In the genomic region with DNA sequence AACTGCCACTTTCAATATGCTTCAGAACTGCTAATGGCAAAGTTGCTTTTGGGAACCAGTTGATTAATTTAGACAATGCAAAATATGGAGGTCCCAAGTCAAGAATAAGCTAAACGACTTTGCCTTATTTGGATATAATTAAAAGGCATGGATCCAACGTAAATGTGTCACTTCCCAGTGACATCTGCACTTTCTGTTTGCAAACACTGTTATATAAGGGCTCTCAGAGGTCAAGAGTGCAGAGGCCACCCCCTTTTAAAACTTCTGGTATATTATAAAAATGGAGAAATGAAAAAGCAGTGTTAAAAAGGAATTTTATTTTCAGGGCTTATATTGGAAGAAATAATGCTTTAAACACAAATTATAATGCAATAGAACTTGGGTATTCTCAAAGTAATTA, we compare ENCODE assay signal across 15 cellular contexts.
DNase-seq lines count a peak whose midpoint lies in the region; FAIRE-seq and TF ChIP-seq lines count a peak whose summit lies in the region.
"Had no signal": no experiment of that assay in that cellular context is flagged by ENCODE, and none has a peak within 500 bp of the region (broad histone marks: within the 10 kb centered on the region; RNA-seq: fewer than 3 reads in every experiment).

No MANE protein-coding gene starts in this region.

- no peak overlapping the region for H3K27ac Mint-ChIP-seq in neural progenitor cell
- H3K27ac Mint-ChIP-seq: CD14-positive monocyte; CD8-positive, alpha-beta T cell; IgD-negative memory B cell had no signal

- H2BK120ac ChIP-seq in H1 (replicated peaks; ENCODE audit: low read depth, low read length) = no peak overlapping the region

- H3K27ac ChIP-seq in H1 (ENCODE audit: low read depth, low read length) = no peak overlapping the region
- no peak overlapping the region for H3K27ac ChIP-seq in neural progenitor cell
- no peak overlapping the region for H3K27ac ChIP-seq in sigmoid colon
- H3K27ac ChIP-seq: 22Rv1, GM23248 had no signal

- no peak overlapping the region for H3K18ac ChIP-seq in H1 (ENCODE audit: extremely low read depth, low read length)

- no peak overlapping the region for H3K4me3 ChIP-seq in H1 (ENCODE audit: extremely low read depth in 1 of 4, insufficient read depth in 2 of 4, low read depth in 3 of 4, low read length in 4 of 4)
- no peak overlapping the region for H3K4me3 ChIP-seq in neural progenitor cell
- no peak overlapping the region for H3K4me3 ChIP-seq in sigmoid colon
- H3K4me3 ChIP-seq: GM23248 had no signal

- CTCF ChIA-PET in H1 (lab: Charles Lee; ENCODE audit: partially characterized antibody) = no interaction called here

- no peak for TF ChIP-seq RAD21 in H1 (IDR thresholded peaks at IDR 0.05 in 1 of 2, conservative IDR thresholded peaks at IDR 0.05 in 1 of 2; ENCODE audit: low read depth in 2 of 2, low read length in 2 of 2)

- no peaks in the 10 kb centered on the region for H3K23me2 ChIP-seq in H1 (ENCODE audit: low read depth, low read length)

- TF ChIP-seq CTCF in H1 (IDR thresholded peaks at IDR 0.05; ENCODE audit: control extremely low read depth in 1 of 3, insufficient read depth in 1 of 3, low read depth in 1 of 3, low read length in 3 of 3) = no peak
- no peak for TF ChIP-seq CTCF in neural progenitor cell (IDR thresholded peaks at IDR 0.05)
- no peak for TF ChIP-seq CTCF in sigmoid colon (IDR thresholded peaks at IDR 0.05)

- no peak for TF ChIP-seq EP300 in H1 (IDR thresholded peaks at IDR 0.05; ENCODE audit: borderline replicate concordance in 1 of 2, low read depth in 2 of 2, low read length in 2 of 2)
- no peak for TF ChIP-seq EP300 in sigmoid colon (IDR thresholded peaks at IDR 0.05)

- H3K36me3 ChIP-seq in H1 (ENCODE audit: control insufficient read depth in 2 of 4, insufficient read depth in 4 of 4, low read length in 3 of 4) (no peaks in the 10 kb centered on the region), neural progenitor cell (no peaks in the 10 kb centered on the region), sigmoid colon (no peaks in the 10 kb centered on the region)

- H3K4me1 ChIP-seq in H1 (replicated peaks in 1 of 4; ENCODE audit: control insufficient read depth in 3 of 4, insufficient read depth in 4 of 4, low read length in 3 of 4) = no peaks in the 10 kb centered on the region
- H3K4me1 ChIP-seq in neural progenitor cell = peaks cover 13% of the 10 kb centered on the region
- H3K4me1 ChIP-seq in sigmoid colon = no peaks in the 10 kb centered on the region

- no peak overlapping the region for H4K91ac ChIP-seq in H1 (replicated peaks; ENCODE audit: insufficient read length, low read length)

- H2BK12ac ChIP-seq in H1 (ENCODE audit: low read depth, low read length) = no peak overlapping the region

- no peak overlapping the region for H3K14ac ChIP-seq in H1 (ENCODE audit: insufficient read length)

- H3K9ac ChIP-seq in H1 (replicated peaks in 1 of 4; ENCODE audit: extremely low read depth in 1 of 4, low read depth in 3 of 4, low read length in 3 of 4) (no peak overlapping the region), neural progenitor cell (no peak overlapping the region)
- H3K9ac ChIP-seq: GM23248 had no signal

- H3K4ac ChIP-seq in H1 (replicated peaks; ENCODE audit: insufficient read length, low read depth, low read length) = no peak overlapping the region

- DNase-seq in NCI-H2171 treated with DMSO at 0.1 percent for 48 hours (lab: John Stamatoyannopoulos, UW) = peak; percentile 49
- no peak for DNase-seq in NCI-H2171 (lab: John Stamatoyannopoulos, UW)
- no peak for DNase-seq in H1 (ENCODE audit: low read depth in 1 of 2, low spot score in 2 of 2)
- DNase-seq in neural progenitor cell (ENCODE audit: low spot score) = no peak
- DNase-seq in stimulated activated naive CD4-positive, alpha-beta T cell (lab: John Stamatoyannopoulos, UW) = no peak
- no peak for DNase-seq in sigmoid colon
- DNase-seq in cortex of kidney (lab: John Stamatoyannopoulos, UW) = no peak
- DNase-seq: CD8-positive, alpha-beta T cell; COR-L47; GM23248; H7 had no signal

- no peak overlapping the region for H2BK15ac ChIP-seq in H1 (ENCODE audit: low read length)

- POLR2A ChIA-PET in H1 (lab: Charles Lee; ENCODE audit: partially characterized antibody) = no interaction called here

- WGBS in H1 (ENCODE audit: extremely low coverage in 1 of 2, insufficient coverage in 1 of 2, insufficient read length in 1 of 2, insufficient replicate concordance in 2 of 2, low coverage in 1 of 2, low lambda C conversion rate in 2 of 2, missing lambda C conversion rate in 1 of 2), 2 experiments = 73% methylated on average over 2 of the region's 2 CpGs; no CpG with 5 or more reads in 1 of the 2 experiments
- 21 to 48% methylated on average over 2 of the region's 2 CpGs for WGBS in sigmoid colon, 2 donors

- no peaks in the 10 kb centered on the region for H4K20me1 ChIP-seq in H1 (replicated peaks in 1 of 2; ENCODE audit: control insufficient read depth in 1 of 2, insufficient read depth in 2 of 2, low read length in 2 of 2)
- no peaks in the 10 kb centered on the region for H4K20me1 ChIP-seq in neural progenitor cell (ENCODE audit: low read depth)

- TF ChIP-seq POLR2A in H1 (IDR thresholded peaks at IDR 0.05; ENCODE audit: control extremely low read depth in 1 of 2, low read depth in 2 of 2, low read length in 2 of 2) = no peak
- no peak for TF ChIP-seq POLR2A in sigmoid colon (IDR thresholded peaks at IDR 0.05)

- peaks cover 4% of the 10 kb centered on the region for H3K4me1 Mint-ChIP-seq in neural progenitor cell
- H3K4me1 Mint-ChIP-seq: CD14-positive monocyte, IgD-negative memory B cell had no signal

- no peaks in the 10 kb centered on the region for H3K79me1 ChIP-seq in H1 (ENCODE audit: low read depth, low read length)

- H3K27me3 Mint-ChIP-seq in neural progenitor cell (ENCODE audit: insufficient read depth, low read depth) = no peaks in the 10 kb centered on the region
- H3K27me3 Mint-ChIP-seq: IgD-negative memory B cell had no signal

- H2BK20ac ChIP-seq in H1 (ENCODE audit: low read length) = no peak overlapping the region

- no peaks in the 10 kb centered on the region for H3K9me3 ChIP-seq in H1 (ENCODE audit: insufficient read depth in 2 of 2, low read depth in 1 of 2, low read length in 1 of 2)
- no peaks in the 10 kb centered on the region for H3K9me3 ChIP-seq in neural progenitor cell (ENCODE audit: low read depth)
- no peaks in the 10 kb centered on the region for H3K9me3 ChIP-seq in sigmoid colon

- 0 out of 2 replicates have a peak overlapping the region, but pooled peaks have one; percentile 11 for H2AFZ ChIP-seq in H1 (ENCODE audit: low read length)
- H2AFZ ChIP-seq in neural progenitor cell (replicated peaks) = peak overlapping the region; percentile 21
- H2AFZ ChIP-seq: GM23248 had no signal

- H4K5ac ChIP-seq in H1 (ENCODE audit: insufficient read length, low read depth, low read length) = no peak overlapping the region

- no peak overlapping the region for H2BK5ac ChIP-seq in H1 (ENCODE audit: low read depth, low read length)

- H3K9me3 Mint-ChIP-seq in neural progenitor cell = no peaks in the 10 kb centered on the region
- H3K9me3 Mint-ChIP-seq: IgD-negative memory B cell had no signal

- H3K79me2 ChIP-seq in H1 (ENCODE audit: control insufficient read depth in 1 of 2, insufficient read depth in 2 of 2, low read length in 2 of 2) (no peaks in the 10 kb centered on the region), neural progenitor cell (ENCODE audit: low read depth) (no peaks in the 10 kb centered on the region)

- H3K56ac ChIP-seq in H1 (replicated peaks; ENCODE audit: insufficient read length, low read depth, low read length) = no peak overlapping the region

- H3K36me3 Mint-ChIP-seq in neural progenitor cell = no peaks in the 10 kb centered on the region
- H3K36me3 Mint-ChIP-seq: CD14-positive monocyte; CD8-positive, alpha-beta T cell; IgD-negative memory B cell had no signal

- no peak for FAIRE-seq in H1 (lab: Jason Lieb, UNC)
- FAIRE-seq: D721Med had no signal

- intact Hi-C loops in sigmoid colon (cut with DNase I) = no loop called here

- H3K27me3 ChIP-seq in H1 (replicated peaks in 1 of 4; ENCODE audit: control insufficient read depth in 3 of 4, extremely low read depth in 1 of 4, insufficient read depth in 3 of 4, low read length in 3 of 4) (no peaks in the 10 kb centered on the region), neural progenitor cell (no peaks in the 10 kb centered on the region), sigmoid colon (no peaks in the 10 kb centered on the region)

- no peak overlapping the region for H3K23ac ChIP-seq in H1 (ENCODE audit: insufficient read length)

- no peak overlapping the region for H3K4me2 ChIP-seq in H1 (ENCODE audit: insufficient read depth in 1 of 2, low read depth in 2 of 2, low read length in 2 of 2)
- no peak overlapping the region for H3K4me2 ChIP-seq in neural progenitor cell

- no peaks in the 10 kb centered on the region for H3F3A ChIP-seq in neural progenitor cell (ENCODE audit: low read depth)

- H3K4me3 Mint-ChIP-seq in neural progenitor cell = no peak overlapping the region
- H3K4me3 Mint-ChIP-seq: CD14-positive monocyte; CD8-positive, alpha-beta T cell; IgD-negative memory B cell had no signal

- H4K8ac ChIP-seq in H1 (ENCODE audit: extremely low read depth, insufficient read depth, low read length) = no peak overlapping the region

- H2AK5ac ChIP-seq in H1 (ENCODE audit: low read depth, low read length) = no peak overlapping the region

TF ChIP-seq in H1, 55 proteins besides CTCF, POLR2A, EP300 and RAD21 (continues in another document):
- TF ChIP-seq GABPA (IDR thresholded peaks at IDR 0.05; ENCODE audit: borderline replicate concordance, insufficient read depth, low read length) (no peak), POLR2AphosphoS5 (IDR thresholded peaks at IDR 0.05; ENCODE audit: low read depth, low read length) (no peak), MAFK (IDR thresholded peaks at IDR 0.05; ENCODE audit: low read depth, low read length) (no peak), ATF2 (IDR thresholded peaks at IDR 0.05; ENCODE audit: low read length) (no peak), CBX5 (IDR thresholded peaks at IDR 0.05; ENCODE audit: low read depth, low read length) (no peak), EGR1 (IDR thresholded peaks at IDR 0.05; ENCODE audit: borderline replicate concordance, low read depth, low read length) (no peak), RNF2 (IDR thresholded peaks at IDR 0.05; ENCODE audit: borderline replicate concordance, low read depth, low read length, missing control alignments, poor library complexity, severe bottlenecking) (no peak), SIX5 (IDR thresholded peaks at IDR 0.05; ENCODE audit: low read depth, low read length) (no peak), TBP (IDR thresholded peaks at IDR 0.05; ENCODE audit: low read depth, low read length) (no peak)
